26 cellular contexts compared by ENCODE assay signal in genomic region chr1:205392650-205393049, GRCh38. TPM values are rescaled to one million over a fixed set of nuclear protein-coding genes. Genes with fewer than 3 reads are reported as not detected.
"Had no signal": no experiment of that assay in that cellular context is flagged by ENCODE, and none has a peak within 500 bp of the region (broad histone marks: within the 10 kb centered on the region; RNA-seq: fewer than 3 reads in every experiment).

No MANE protein-coding gene starts in this region.

- DNase-seq: dermis blood vessel endothelial cell; dorsolateral prefrontal cortex; effector CD4-positive, alpha-beta T cell; effector memory CD4-positive, alpha-beta T cell; esophagus squamous epithelium; foreskin fibroblast; foreskin melanocyte; gastrocnemius medialis; glutamatergic neuron; head of caudate nucleus; heart right ventricle; hippocampal formation; left cardiac atrium; left lung; left ventricle myocardium superior; lower lobe of right lung; mesenchymal stem cell; mucosa of descending colon; naive B cell had no signal

- H3K4me1 ChIP-seq: esophagus squamous epithelium, gastrocnemius medialis, heart right ventricle, left lung, lower lobe of right lung had no signal

- H3K4me3 ChIP-seq: coronary artery, dorsolateral prefrontal cortex, esophagus squamous epithelium, gastrocnemius medialis, heart right ventricle, left lung, lower lobe of right lung, mucosa of descending colon had no signal

- ATAC-seq: gastrocnemius medialis, heart right ventricle, left cardiac atrium, left lung, left ventricle myocardium superior, lower lobe of right lung, mucosa of descending colon had no signal

- H3K9me3 ChIP-seq: esophagus squamous epithelium, gastrocnemius medialis, heart right ventricle, left lung, lower lobe of right lung, mucosa of descending colon had no signal

- H3K36me3 ChIP-seq: esophagus squamous epithelium, gastrocnemius medialis, heart right ventricle, left lung, lower lobe of right lung had no signal

- H3K27ac ChIP-seq: coronary artery, dorsolateral prefrontal cortex, esophagus squamous epithelium, gastrocnemius medialis, heart right ventricle, left lung, lower lobe of right lung had no signal

RNA-seq across cellular contexts. Expression of gene LEMD1, which starts 29.2 kb away (rescaled TPM):
- total RNA-seq: dermis blood vessel endothelial cell, endothelial cell of umbilical vein, gastrocnemius medialis, glomerular endothelial cell, heart right ventricle, left cardiac atrium, left ventricle myocardium superior, lower leg skin, lower lobe of right lung, lung microvascular endothelial cell, mesenteric fat pad, mucosa of descending colon, myocyte had no signal

RNA-seq across cellular contexts. Expression of gene KLHDC8A, which starts 35.9 kb away (rescaled TPM):
- total RNA-seq: dermis blood vessel endothelial cell, endothelial cell of umbilical vein, gastrocnemius medialis, left ventricle myocardium superior, lung microvascular endothelial cell, mesenteric fat pad, myocyte had no signal
